ENCODE assay signal across 10 cellular contexts in the genomic region with DNA sequence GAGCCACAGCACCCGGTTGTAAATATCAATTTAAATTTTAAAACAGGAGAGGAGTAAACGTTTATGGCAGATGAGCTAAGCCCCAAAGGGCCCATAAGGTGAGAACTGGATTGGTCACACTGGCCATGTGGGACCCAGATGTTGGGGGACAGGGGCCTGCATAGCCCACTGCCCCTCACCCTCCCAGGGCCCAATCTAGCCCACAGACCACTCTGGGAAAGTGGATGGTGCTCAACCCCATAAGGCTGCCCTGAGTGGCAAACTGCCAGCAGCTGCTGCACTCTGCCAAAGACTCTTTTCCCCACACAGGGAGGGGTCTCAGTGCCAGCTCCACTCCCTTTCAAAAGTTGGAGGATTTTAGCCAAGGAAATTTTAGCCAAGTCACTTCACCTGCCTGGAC. TPM values are rescaled to one million over a fixed set of nuclear protein-coding genes. Genes with fewer than 3 reads are reported as not detected.
DNase-seq lines count a peak whose midpoint lies in the region; ATAC-seq and TF ChIP-seq lines count a peak whose summit lies in the region.
"Had no signal": no experiment of that assay in that cellular context is flagged by ENCODE, and none has a peak within 500 bp of the region (broad histone marks: within the 10 kb centered on the region; RNA-seq: fewer than 3 reads in every experiment).

No MANE protein-coding gene starts in this region.

- peaks cover 51% of the 10 kb centered on the region for H3K4me1 Mint-ChIP-seq in CD4-positive, alpha-beta T cell (ENCODE audit: low read depth)

- peak overlapping the region; percentile 54 for H3K4me2 ChIP-seq in PC-9

- TF ChIP-seq POLR2A in sigmoid colon (IDR thresholded peaks at IDR 0.05) (no peak), lower leg skin (IDR thresholded peaks at IDR 0.05) (no peak)

- POLR2A ChIA-PET in CD4-positive, alpha-beta T cell (lab: Charles Lee), result interaction anchor here (1.0 kb wide), 1 partner anchor 53 kb away, joined by 3 read pairs; no protein-coding TSS in a partner anchor
- POLR2A ChIA-PET in PC-9 (lab: Charles Lee; ENCODE audit: unreplicated experiment), result no interaction called here

- peaks cover 6% of the 10 kb centered on the region for H4K20me1 ChIP-seq in PC-9 (ENCODE audit: insufficient read depth)

- no peak for TF ChIP-seq CTCF in CD4-positive, alpha-beta T cell (IDR thresholded peaks at IDR 0.05)
- no peak for TF ChIP-seq CTCF in PC-9 (conservative IDR thresholded peaks at IDR 0.05)
- TF ChIP-seq CTCF in left ventricle myocardium inferior (IDR thresholded peaks at IDR 0.05; ENCODE audit: borderline replicate concordance), result no peak
- TF ChIP-seq CTCF in sigmoid colon (IDR thresholded peaks at IDR 0.05), result no peak
- TF ChIP-seq CTCF in lower leg skin (IDR thresholded peaks at IDR 0.05), result no peak

- H3K36me3 ChIP-seq in PC-9 (ENCODE audit: low read depth) (no peaks in the 10 kb centered on the region), left ventricle myocardium inferior (peaks cover 6% of the 10 kb centered on the region), sigmoid colon (peaks cover 0 to 8% (median 0%) of the 10 kb centered on the region in 4 donors)

- peak overlapping the region; percentile 30 for H3K27ac Mint-ChIP-seq in CD4-positive, alpha-beta T cell

- no peaks in the 10 kb centered on the region for H3K9me3 ChIP-seq in CD4-positive, alpha-beta T cell (ENCODE audit: control insufficient read depth, low read length)
- no peaks in the 10 kb centered on the region for H3K9me3 ChIP-seq in PC-9 (ENCODE audit: insufficient read depth, low read depth)
- no peaks in the 10 kb centered on the region for H3K9me3 ChIP-seq in left ventricle myocardium inferior (replicated peaks)
- H3K9me3 ChIP-seq in sigmoid colon, result no peaks in the 10 kb centered on the region
- H3K9me3 ChIP-seq: SJSA1 had no signal

- no peak for TF ChIP-seq EP300 in sigmoid colon (IDR thresholded peaks at IDR 0.05)

- no peak for DNase-seq in CD4-positive, alpha-beta T cell
- no peak for DNase-seq in PC-9
- no peak for DNase-seq in left ventricle myocardium inferior
- peak; percentile 66 for DNase-seq in sigmoid colon
- no peak for DNase-seq in SW 1271 (lab: John Stamatoyannopoulos, UW)
- DNase-seq in lower leg skin (ENCODE audit: low spot score in 2 of 2), result no peak
- DNase-seq in inferior parietal cortex (ENCODE audit: extremely low spot score), result no peak
- DNase-seq: small intestine had no signal

- no peak for ATAC-seq in CD4-positive, alpha-beta T cell (ENCODE audit: poor library complexity)
- no peak for ATAC-seq in HG03354 (IDR thresholded peaks at IDR 0.05; ENCODE audit: poor library complexity, severe bottlenecking, unreplicated experiment)

- H3K4me3 Mint-ChIP-seq in CD4-positive, alpha-beta T cell, result no peak overlapping the region

- 36 to 58% methylated on average over 2 of the region's 2 CpGs for WGBS in sigmoid colon, 2 donors
- 25 to 40% methylated on average over 2 of the region's 2 CpGs for WGBS in lower leg skin, 2 donors

- no peaks in the 10 kb centered on the region for H3K9me2 ChIP-seq in PC-9 (ENCODE audit: insufficient read depth)

- H3K36me3 Mint-ChIP-seq in CD4-positive, alpha-beta T cell (ENCODE audit: low read depth), result peaks cover 56% of the 10 kb centered on the region

- intact Hi-C loops in CD4-positive, alpha-beta T cell (cut with DNase I, micrococcal nuclease), result no loop called here
- intact Hi-C loops in PC-9 (cut with micrococcal nuclease; ENCODE audit: unreplicated experiment) (no loop called here), left ventricle myocardium inferior (cut with micrococcal nuclease) (no loop called here), sigmoid colon (cut with DNase I) (loop anchor here (2.0 to 10.0 kb wide), 3 partner anchors 75 to 348 kb away; a partner anchor contains a TSS), lower leg skin (cut with DNase I; ENCODE audit: low total_unique reads) (no loop called here)

- H3K27me3 ChIP-seq in CD4-positive, alpha-beta T cell (ENCODE audit: control insufficient read depth, insufficient read depth, low read length), result no peaks in the 10 kb centered on the region
- H3K27me3 ChIP-seq in PC-9 (ENCODE audit: insufficient read depth, low read depth) (no peaks in the 10 kb centered on the region), left ventricle myocardium inferior (ENCODE audit: low read depth) (no peaks in the 10 kb centered on the region), sigmoid colon (no peaks in the 10 kb centered on the region)
- H3K27me3 ChIP-seq: SJSA1 had no signal

- H3F3A ChIP-seq in PC-9 (ENCODE audit: insufficient read depth, low read depth), result peaks cover 49% of the 10 kb centered on the region

- H3K4me1 ChIP-seq in PC-9 (replicated peaks; ENCODE audit: insufficient read depth), result peaks cover 75% of the 10 kb centered on the region
- peaks cover 100% of the 10 kb centered on the region for H3K4me1 ChIP-seq in left ventricle myocardium inferior
- peaks cover 0 to 100% (median 92%) of the 10 kb centered on the region in 4 donors for H3K4me1 ChIP-seq in sigmoid colon

- H3K27me3 Mint-ChIP-seq in CD4-positive, alpha-beta T cell, result no peaks in the 10 kb centered on the region

- BruUV-seq in PC-9 (replicated peaks; lab: Mats Ljungman, UMichigan), result no TSS peak

- CTCF ChIA-PET in CD4-positive, alpha-beta T cell (lab: Charles Lee), result interaction anchor here (0.9 to 2.0 kb wide), 2 partner anchors 11 to 24 kb away, joined by 4 to 5 read pairs; no protein-coding TSS in a partner anchor
- CTCF ChIA-PET in PC-9 (lab: Charles Lee), result no interaction called here

- no peak overlapping the region for H3K4me3 ChIP-seq in PC-9
- H3K4me3 ChIP-seq in left ventricle myocardium inferior, result no peak overlapping the region
- H3K4me3 ChIP-seq in sigmoid colon, result no peak overlapping the region
- H3K4me3 ChIP-seq in lower leg skin (ENCODE audit: low read depth, poor library complexity, severe bottlenecking), result no peak overlapping the region
- H3K4me3 ChIP-seq: SJSA1 had no signal

- no peaks in the 10 kb centered on the region for H3K9me3 Mint-ChIP-seq in CD4-positive, alpha-beta T cell

- no peak overlapping the region for H2AFZ ChIP-seq in PC-9

- no peak overlapping the region for H3K27ac ChIP-seq in CD4-positive, alpha-beta T cell (ENCODE audit: low read depth, low read length)
- H3K27ac ChIP-seq in PC-9 (peak overlapping the region; percentile 12; the same call in 1 of the 2 replicates), left ventricle myocardium inferior (replicated peaks) (peak overlapping the region; percentile 90), sigmoid colon (peak overlapping the region; percentile 78 to 91 (median 84))
- H3K27ac ChIP-seq: SJSA1 had no signal

- peaks cover 44% of the 10 kb centered on the region for H3K79me2 ChIP-seq in PC-9 (ENCODE audit: low read depth)

RNA-seq across cellular contexts. Expression of a gene that starts 42.5 kb away (rescaled TPM):
- 10 to 100 TPM; 57.5 to 59.5 TPM for total RNA-seq in CD4-positive, alpha-beta T cell
- 39.3 and 43.1 TPM in 2 replicates for total RNA-seq in PC-9 (2021)
- 31.0 TPM for total RNA-seq in left ventricle myocardium inferior
- 10 to 100 TPM; 33.1 to 41.0 (median 36.6) TPM for total RNA-seq in sigmoid colon
- polyA plus RNA-seq in sigmoid colon, result 10 to 100 TPM; 58.9 to 80.9 (median 77.5) TPM
- 100 to 1,000 TPM in 1 of 4 donors, 10 to 100 TPM in 3; 64.6 to 101 (median 82.5) TPM for total RNA-seq in lower leg skin

RNA-seq across cellular contexts. Expression of a gene that starts 45.4 kb away (rescaled TPM):
- 100 to 1,000 TPM; 163 to 170 TPM for total RNA-seq in CD4-positive, alpha-beta T cell
- total RNA-seq in PC-9 (2021) (69.7 and 81.0 TPM in 2 replicates), left ventricle myocardium inferior (12.6 TPM), sigmoid colon (10 to 100 TPM in 3 of 4 donors, 1 to 10 TPM in 1; 9.6 to 36.0 (median 13.5) TPM), lower leg skin (100 to 1,000 TPM; 176 to 519 (median 217) TPM)
- polyA plus RNA-seq in sigmoid colon, result 10 to 100 TPM in 2 of 3 donors, 1 to 10 TPM in 1; 7.8 to 88.0 (median 11.3) TPM

RNA-seq across cellular contexts. Expression of a gene that starts 56.5 kb away (rescaled TPM):
- total RNA-seq in CD4-positive, alpha-beta T cell, result not detected
- not detected in 2 replicates for total RNA-seq in PC-9 (2021)
- total RNA-seq in left ventricle myocardium inferior, result 6.4 TPM
- 1 to 10 TPM; 3.6 to 9.0 (median 6.0) TPM for total RNA-seq in sigmoid colon
- polyA plus RNA-seq in sigmoid colon, result 1 to 10 TPM; 1.2 to 5.2 (median 3.6) TPM
- total RNA-seq in lower leg skin, result 1 to 10 TPM; 1.8 to 5.4 (median 2.5) TPM
- total RNA-seq: SJSA1 had no signal
